Comparison of ENCODE assay signal across 8 cellular contexts in genomic region chr15:55993111-55993803, GRCh38. TPM values are rescaled to one million over a fixed set of nuclear protein-coding genes. Genes with fewer than 3 reads are reported as not detected.
DNase-seq lines count a peak whose midpoint lies in the region; ATAC-seq and TF ChIP-seq lines count a peak whose summit lies in the region.

NEDD4 (minus strand) TSS chr15:55993612; CDS start chr15:55993555, 57 bp downstream.

- H3K4me1 ChIP-seq in endodermal cell (ENCODE audit: control insufficient read depth, insufficient read depth, low read length) (peaks cover 8% of the 10 kb centered on the region), mesodermal cell (ENCODE audit: control insufficient read depth, insufficient read depth, low read length, poor library complexity, severe bottlenecking) (peaks cover 10% of the 10 kb centered on the region)

- H3K4me1 Mint-ChIP-seq in CD14-positive monocyte (peaks cover 30% of the 10 kb centered on the region), endodermal cell (peaks cover 19% of the 10 kb centered on the region)

- TF ChIP-seq CTCF in CD14-positive monocyte (IDR thresholded peaks at IDR 0.05) (peak; percentile 44), endodermal cell (conservative IDR thresholded peaks at IDR 0.05) (peak; percentile 44)

- H3K4me3 Mint-ChIP-seq in CD14-positive monocyte = peak within 1 kb of the TSS; percentile 94 to 98
- H3K4me3 Mint-ChIP-seq in endodermal cell = peak within 1 kb of the TSS; percentile 80

- intact Hi-C loops in CD14-positive monocyte (cut with micrococcal nuclease) = loop anchor here in 1 of 2 donors (10.0 kb wide), 1 partner anchor 62 kb away; no protein-coding TSS in a partner anchor

- no peak within 1 kb of the TSS for H3K27ac ChIP-seq in endodermal cell (ENCODE audit: low read depth, low read length)
- peak within 1 kb of the TSS; percentile 80 for H3K27ac ChIP-seq in mesodermal cell (ENCODE audit: low read depth, low read length, severe bottlenecking)

- H3K36me3 Mint-ChIP-seq in CD14-positive monocyte = peaks cover 0 to 4% of the 10 kb centered on the region in 2 donors
- H3K36me3 Mint-ChIP-seq in endodermal cell (ENCODE audit: low read depth) = no peaks in the 10 kb centered on the region

- H3K9me3 ChIP-seq in endodermal cell (ENCODE audit: control insufficient read depth, low read length) (no peaks in the 10 kb centered on the region), mesodermal cell (ENCODE audit: control insufficient read depth, low read length) (no peaks in the 10 kb centered on the region)

- peak within 1 kb of the TSS; percentile 29 for H3K9ac ChIP-seq in endodermal cell (ENCODE audit: extremely low read depth, low read length, poor library complexity, severe bottlenecking)

- H3K4me3 ChIP-seq in endodermal cell (ENCODE audit: low read length) = peak within 1 kb of the TSS; percentile 85
- peak within 1 kb of the TSS; percentile 68 for H3K4me3 ChIP-seq in mesodermal cell (ENCODE audit: extremely low read depth, insufficient read depth, low read length, poor library complexity, severe bottlenecking)

- H3K27me3 Mint-ChIP-seq in CD14-positive monocyte (ENCODE audit: low read depth in 3 of 3) (peaks cover 0 to 10% (median 0%) of the 10 kb centered on the region in 3 donors), endodermal cell (ENCODE audit: insufficient read depth) (peaks cover 20% of the 10 kb centered on the region)

- DNase-seq in CD14-positive monocyte (ENCODE audit: low spot score) (peak; percentile 55), HK-2 (ENCODE audit: unreplicated experiment) (peak; percentile 81), NOMO-1 treated with dmso at 0.1 percent for 144 hours (lab: John Stamatoyannopoulos, UW; ENCODE audit: unreplicated experiment) (peak; percentile 72), endodermal cell (peak; percentile 92)
- peak; percentile 40 for DNase-seq in activated CD8-positive, alpha-beta memory T cell treated with anti-CD3 and anti-CD28 coated beads, Interleukin-2, amount 50 U/mL, for 1 hour (ENCODE audit: extremely low read depth)
- peak; percentile 45 for DNase-seq in stimulated activated CD8-positive, alpha-beta memory T cell treated with anti-CD3 and anti-CD28 coated beads, Interleukin-15, amount 100 ng/mL, for 24 hours (ENCODE audit: low read depth)

- peak; percentile 91 for ATAC-seq in GM19452 (IDR thresholded peaks at IDR 0.05; ENCODE audit: unreplicated experiment)

- H3K9me3 Mint-ChIP-seq in CD14-positive monocyte (no peaks in the 10 kb centered on the region), endodermal cell (peaks cover 2% of the 10 kb centered on the region)

- peaks cover 22% of the 10 kb centered on the region for H3K27me3 ChIP-seq in endodermal cell (ENCODE audit: control insufficient read depth, insufficient read depth, low read length, poor library complexity, severe bottlenecking)

- WGBS in endodermal cell (ENCODE audit: insufficient coverage in 1 of 2, insufficient read length in 1 of 2), 2 experiments = 0% methylated on average over 9 to 83 of the region's 83 CpGs
- WGBS in mesodermal cell (ENCODE audit: insufficient coverage in 2 of 2), 2 experiments = 0% methylated on average over 32 to 47 of the region's 83 CpGs

- peak within 1 kb of the TSS in 3 of 7 donors; percentile 16 to 86 (median 70) for H3K27ac Mint-ChIP-seq in CD14-positive monocyte
- H3K27ac Mint-ChIP-seq in endodermal cell = peak within 1 kb of the TSS; percentile 83

- H3K36me3 ChIP-seq in endodermal cell (ENCODE audit: control insufficient read depth, insufficient read depth, low read length) = no peaks in the 10 kb centered on the region
- H3K36me3 ChIP-seq in mesodermal cell (ENCODE audit: control insufficient read depth, insufficient read depth, low read length) = peaks cover 3% of the 10 kb centered on the region

RNA-seq across cellular contexts. Expression of gene NEDD4, which starts in this region (rescaled TPM):
- polyA plus RNA-seq in CD14-positive monocyte = 1 to 10 TPM; 1.2 to 3.8 TPM
- total RNA-seq in endodermal cell = 10 to 100 TPM; 10.4 to 16.5 TPM
- 6.1 TPM for polyA plus RNA-seq in endodermal cell (2013, experiment 1 of 2)
- 6.6 TPM for polyA plus RNA-seq in endodermal cell (2013, experiment 2 of 2)
- 17.4 TPM for polyA plus RNA-seq in mesodermal cell (2013, experiment 1 of 2)
- polyA plus RNA-seq in mesodermal cell (2013, experiment 2 of 2) = 18.4 TPM

Comparison
In these comparisons a context has a peak if more than half of its experiments do, and no peak if none do; other contexts are left out.
1. DNase-seq: peak in every context shown above with its lines; median percentile 92 in endodermal cell; 81 in HK-2; 72 in NOMO-1 treated with dmso at 0.1 percent for 144 hours; 55 in CD14-positive monocyte; 45 in stimulated activated CD8-positive, alpha-beta memory T cell treated with anti-CD3 and anti-CD28 coated beads, Interleukin-15, amount 100 ng/mL, for 24 hours; 40 in activated CD8-positive, alpha-beta memory T cell treated with anti-CD3 and anti-CD28 coated beads, Interleukin-2, amount 50 U/mL, for 1 hour.